ENCODE assay signal across 11 cellular contexts in genomic region chr16:694187-694862, GRCh38. TPM values are rescaled to one million over a fixed set of nuclear protein-coding genes. Genes with fewer than 3 reads are reported as not detected.
DNase-seq lines count a peak whose midpoint lies in the region; ATAC-seq, FAIRE-seq and TF ChIP-seq lines count a peak whose summit lies in the region.
"Had no signal": no experiment of that assay in that cellular context is flagged by ENCODE, and none has a peak within 500 bp of the region (broad histone marks: within the 10 kb centered on the region; RNA-seq: fewer than 3 reads in every experiment).

No MANE protein-coding gene starts in this region.

- H4K20me1 ChIP-seq in GM12878 (ENCODE audit: control insufficient read depth, insufficient read depth): no peaks in the 10 kb centered on the region

- no peak for TF ChIP-seq EP300 in GM12878 (IDR thresholded peaks at IDR 0.05; ENCODE audit: borderline replicate concordance in 1 of 2, control insufficient read depth in 1 of 2, low read depth in 2 of 2, low read length in 2 of 2)

- DNase-seq in CD8-positive, alpha-beta memory T cell: no peak
- DNase-seq in GM12878 (ENCODE audit: low read depth, low spot score) (no peak), GM20000 (ENCODE audit: low spot score) (no peak), HuH-7 (ENCODE audit: low spot score) (no peak)
- DNase-seq in activated CD4-positive, alpha-beta T cell treated with anti-CD3 and anti-CD28 coated beads, Interleukin-2, amount 50 U/mL, for 48 hours: no peak
- DNase-seq: GDM1, NCI-H446 treated with DMSO at 0.1 percent for 48 hours had no signal

- H3K27ac Mint-ChIP-seq in CD8-positive, alpha-beta memory T cell: peak overlapping the region in 5 of 8 donors; percentile 43 to 60 (median 51)

- POLR2A ChIA-PET in CD8-positive, alpha-beta memory T cell (lab: Charles Lee): interaction anchor here (0.7 to 2.1 kb wide), 5 partner anchors 10 to 58 kb away, joined by 4 to 15 read pairs (median 8); partner anchors contain the start of genes JMJD8, METTL26 and STUB1
- POLR2A ChIA-PET in GM12878 (lab: Charles Lee): interaction anchor here (0.7 to 2.0 kb wide), 3 partner anchors 21 to 42 kb away, joined by 3 to 7 read pairs (median 4); partner anchors contain the start of genes HAGHL and METRN

- peaks cover 0 to 6% (median 0%) of the 10 kb centered on the region in 3 donors for H3K36me3 Mint-ChIP-seq in CD8-positive, alpha-beta memory T cell

- no peak for FAIRE-seq in GM12878 (lab: Jason Lieb, UNC)
- FAIRE-seq: kidney had no signal

- peaks cover 22% of the 10 kb centered on the region for H3K4me1 ChIP-seq in CD8-positive, alpha-beta memory T cell (ENCODE audit: insufficient read depth, low read length)
- no peaks in the 10 kb centered on the region for H3K4me1 ChIP-seq in HUES64 (ENCODE audit: insufficient read depth, low read length)
- peaks cover 10% of the 10 kb centered on the region for H3K4me1 ChIP-seq in GM12878 (ENCODE audit: control insufficient read depth, insufficient read depth, low read length)
- H3K4me1 ChIP-seq in mononuclear cell (ENCODE audit: insufficient read depth, low read length): peaks cover 29% of the 10 kb centered on the region

- peaks cover 32 to 53% (median 32%) of the 10 kb centered on the region in 3 donors for H3K4me1 Mint-ChIP-seq in CD8-positive, alpha-beta memory T cell

- intact Hi-C loops in GM12878 (cut with micrococcal nuclease; ENCODE audit: unreplicated experiment): no loop called here

- H3K9me3 Mint-ChIP-seq in CD8-positive, alpha-beta memory T cell: no peaks in the 10 kb centered on the region

- H2AFZ ChIP-seq in GM12878 (ENCODE audit: control insufficient read depth, low read depth, low read length): no peak overlapping the region

- H3K9ac ChIP-seq in HUES64 (ENCODE audit: low read depth, low read length): no peak overlapping the region
- no peak overlapping the region for H3K9ac ChIP-seq in GM12878 (ENCODE audit: control insufficient read depth, insufficient read depth, low read length)

- no peaks in the 10 kb centered on the region for H3K36me3 ChIP-seq in CD8-positive, alpha-beta memory T cell (ENCODE audit: insufficient read depth, low read length)
- H3K36me3 ChIP-seq in HUES64 (ENCODE audit: insufficient read depth, low read length): no peaks in the 10 kb centered on the region
- H3K36me3 ChIP-seq in GM12878 (ENCODE audit: control insufficient read depth in 2 of 2, insufficient read depth in 2 of 2, low read length in 1 of 2): no peaks in the 10 kb centered on the region

- RAD21 ChIA-PET in GM12878 (lab: Charles Lee; ENCODE audit: unreplicated experiment): no interaction called here

- H3K79me2 ChIP-seq in GM12878 (ENCODE audit: control insufficient read depth, insufficient read depth, low read length): peaks cover 8% of the 10 kb centered on the region

- peak overlapping the region; percentile 89 for H3K4me2 ChIP-seq in GM12878 (ENCODE audit: control insufficient read depth, insufficient read depth)

- SMC1A ChIA-PET in GM12878 (lab: Charles Lee; ENCODE audit: uncharacterized antibody, unreplicated experiment): no interaction called here

- H3K27me3 ChIP-seq in CD8-positive, alpha-beta memory T cell (ENCODE audit: insufficient read depth, low read length, poor library complexity, severe bottlenecking): no peaks in the 10 kb centered on the region
- H3K27me3 ChIP-seq in HUES64 (ENCODE audit: insufficient read depth, low read length) (peaks cover 81% of the 10 kb centered on the region), GM12878 (replicated peaks in 1 of 2; ENCODE audit: control insufficient read depth in 2 of 2, insufficient read depth in 2 of 2, low read length in 1 of 2) (peaks cover 2 to 6% of the 10 kb centered on the region in 2 experiments; a peak in 3 of 4 replicates), mononuclear cell (ENCODE audit: insufficient read depth, low read length) (peaks cover 26% of the 10 kb centered on the region)

- H3K27me3 Mint-ChIP-seq in CD8-positive, alpha-beta memory T cell: peaks cover 0 to 1% of the 10 kb centered on the region in 2 donors

- CTCF ChIA-PET in CD8-positive, alpha-beta memory T cell (lab: Charles Lee): interaction anchor here (1.1 to 1.8 kb wide), 3 partner anchors 12 to 47 kb away, joined by 5 to 7 read pairs (median 7); partner anchors contain the start of genes CIAO3 and RHOT2
- CTCF ChIA-PET in GM12878 (lab: Yijun Ruan, JAX): no interaction called here

- TF ChIP-seq CTCF in GM12878 (IDR thresholded peaks at IDR 0.05 in 2 of 3, conservative IDR thresholded peaks at IDR 0.05 in 1 of 3; ENCODE audit: control insufficient read depth in 2 of 3, extremely low read depth in 1 of 3, insufficient read depth in 1 of 3, low read depth in 3 of 3, low read length in 3 of 3) (no peak), GM20000 (IDR thresholded peaks at IDR 0.05; ENCODE audit: extremely low read depth, missing control alignments) (no peak)

- H3K9me3 ChIP-seq in CD8-positive, alpha-beta memory T cell (ENCODE audit: low read length): no peaks in the 10 kb centered on the region
- H3K9me3 ChIP-seq in HUES64 (ENCODE audit: insufficient read depth, low read depth, low read length): no peaks in the 10 kb centered on the region
- no peaks in the 10 kb centered on the region; the same call in 2 of the 3 replicates for H3K9me3 ChIP-seq in GM12878 (replicated peaks; ENCODE audit: control insufficient read depth, insufficient read depth, low read length)
- H3K9me3 ChIP-seq in mononuclear cell (ENCODE audit: low read depth, low read length): no peaks in the 10 kb centered on the region

- ATAC-seq in GM12878: peak; percentile 6; the same call in 1 of the 3 replicates
- ATAC-seq in GM21367 (IDR thresholded peaks at IDR 0.05; ENCODE audit: unreplicated experiment): no peak

- H3K4me3 Mint-ChIP-seq in CD8-positive, alpha-beta memory T cell: peak overlapping the region; percentile 74 to 90 (median 79)

- peak overlapping the region; percentile 51 for H3K4me3 ChIP-seq in CD8-positive, alpha-beta memory T cell (ENCODE audit: low read length)
- H3K4me3 ChIP-seq in HUES64 (ENCODE audit: low read length): peak overlapping the region; percentile 56
- no peak overlapping the region for H3K4me3 ChIP-seq in GM12878
- peak overlapping the region; percentile 23 for H3K4me3 ChIP-seq in mononuclear cell (ENCODE audit: low read length)

- no peak for TF ChIP-seq POLR2A in GM12878 (IDR thresholded peaks at IDR 0.05; ENCODE audit: low read depth, low read length)

- peak overlapping the region; percentile 31 for H3K27ac ChIP-seq in CD8-positive, alpha-beta memory T cell (ENCODE audit: low read depth, low read length)
- H3K27ac ChIP-seq in HUES64 (ENCODE audit: low read depth, low read length) (no peak overlapping the region), GM12878 (ENCODE audit: control insufficient read depth, insufficient read depth) (no peak overlapping the region)

- in situ Hi-C loops in GM12878 (cut with MboI): no loop called here

- BruUV-seq in GM12878 (replicated peaks; lab: Mats Ljungman, UMichigan): no TSS peak

- 3% methylated on average over 64 of the region's 64 CpGs for WGBS in HUES64
- 30% methylated on average over 53 of the region's 64 CpGs for WGBS in GM12878 (ENCODE audit: insufficient coverage, insufficient replicate concordance, low lambda C conversion rate, missing lambda C conversion rate)

- no peak for TF ChIP-seq RAD21 in GM12878 (IDR thresholded peaks at IDR 0.05; ENCODE audit: insufficient read depth, low read depth, low read length)

RNA-seq across cellular contexts. Expression of gene WDR24, which starts 4.1 kb away (rescaled TPM):
- 10 to 100 TPM; 23.9 to 25.2 TPM for total RNA-seq in CD8-positive, alpha-beta memory T cell
- polyA plus RNA-seq in CD8-positive, alpha-beta memory T cell: 15.4 TPM
- polyA plus RNA-seq in HUES64 (2013, experiment 1 of 2): 10.8 TPM
- polyA plus RNA-seq in HUES64 (2013, experiment 2 of 2): 9.5 TPM
- total RNA-seq in GM12878 (2013; cell fraction: nucleolus; rRNA removed): 31.3 and 34.6 TPM in 2 replicates
- total RNA-seq in GM12878 (2014; rRNA removed) (3.8 and 4.1 TPM in 2 replicates), GM12878 (2014; rRNA removed; fragmentation: Illumina TruSeq; extraction: Trizol) (2.2 TPM in 2 replicates), GM12878 (2021) (16.5 and 19.7 TPM in 2 replicates), mononuclear cell (4.4 TPM)
- polyA plus RNA-seq in GM12878 (2011; ENCODE audit: low read depth): 3.7 TPM
- polyA plus RNA-seq in GM12878 (2011; rRNA removed) (1.2 and 3.4 TPM in 2 replicates), GM12878 (2014; fragmentation: Illumina TruSeq; extraction: Trizol) (0.82 and 2.6 TPM in 2 replicates), GM12878 (2014; fragmentation: Nextera tagmentation; extraction: Ambion mirVana) (under 1 TPM; 0.06 to 0.22 TPM), GM12878 (2014; rRNA removed) (9.4 and 12.9 TPM in 2 replicates), GM12878 (2016; fragmentation: Nextera tagmentation; extraction: Ambion mirVana) (10 to 100 TPM; 18.8 to 20.4 TPM)
- 6.3 and 9.4 TPM in 2 replicates for polyA plus RNA-seq in GM12878 (2011; cell fraction: cytosol; rRNA removed)
- polyA plus RNA-seq in GM12878 (2011; cell fraction: nucleus; rRNA removed): 55.1 and 67.4 TPM in 2 replicates
- 11.6 and 13.8 TPM in 2 replicates for polyA plus RNA-seq in GM12878 (2012)
- 5.0 and 11.4 TPM in 2 replicates for polyA minus RNA-seq in GM12878 (2011; rRNA and poly(A)+ RNA removed)
- 5.5 and 7.2 TPM in 2 replicates for polyA minus RNA-seq in GM12878 (2011; cell fraction: cytosol; rRNA and poly(A)+ RNA removed)
- 11.7 and 18.8 TPM in 2 replicates for polyA minus RNA-seq in GM12878 (2011; cell fraction: nucleus; rRNA and poly(A)+ RNA removed)

RNA-seq across cellular contexts. Expression of gene JMJD8, which starts 10.2 kb away (rescaled TPM):
- total RNA-seq in CD8-positive, alpha-beta memory T cell: 10 to 100 TPM; 53.0 to 55.9 TPM
- polyA plus RNA-seq in CD8-positive, alpha-beta memory T cell: 56.6 TPM
- polyA plus RNA-seq in HUES64 (2013, experiment 1 of 2): 43.4 TPM
- 38.7 TPM for polyA plus RNA-seq in HUES64 (2013, experiment 2 of 2)
- 34.5 and 44.5 TPM in 2 replicates for total RNA-seq in GM12878 (2013; cell fraction: nucleolus; rRNA removed)
- total RNA-seq in GM12878 (2014; rRNA removed) (30.5 and 37.6 TPM in 2 replicates), GM12878 (2014; rRNA removed; fragmentation: Illumina TruSeq; extraction: Trizol) (15.6 and 18.5 TPM in 2 replicates), GM12878 (2021) (38.2 and 39.1 TPM in 2 replicates), mononuclear cell (25.0 TPM)
- polyA plus RNA-seq in GM12878 (2011; ENCODE audit: low read depth): 8.0 TPM
- polyA plus RNA-seq in GM12878 (2011; rRNA removed) (8.0 and 23.5 TPM in 2 replicates), GM12878 (2014; fragmentation: Illumina TruSeq; extraction: Trizol) (8.0 and 23.9 TPM in 2 replicates), GM12878 (2014; fragmentation: Nextera tagmentation; extraction: Ambion mirVana) (1 to 10 TPM in 1 of 2 experiments, under 1 TPM in 1; 1.00 to 3.4 TPM), GM12878 (2014; rRNA removed) (46.5 and 47.2 TPM in 2 replicates), GM12878 (2016; fragmentation: Nextera tagmentation; extraction: Ambion mirVana) (10 to 100 TPM; 39.1 to 50.4 TPM)
- 42.2 and 55.5 TPM in 2 replicates for polyA plus RNA-seq in GM12878 (2011; cell fraction: cytosol; rRNA removed)
- 114 and 133 TPM in 2 replicates for polyA plus RNA-seq in GM12878 (2011; cell fraction: nucleus; rRNA removed)
- polyA plus RNA-seq in GM12878 (2012): 18.7 and 24.7 TPM in 2 replicates
- 10.8 and 12.3 TPM in 2 replicates for polyA minus RNA-seq in GM12878 (2011; rRNA and poly(A)+ RNA removed)
- 11.1 and 13.1 TPM in 2 replicates for polyA minus RNA-seq in GM12878 (2011; cell fraction: cytosol; rRNA and poly(A)+ RNA removed)
- 25.0 and 41.8 TPM in 2 replicates for polyA minus RNA-seq in GM12878 (2011; cell fraction: nucleus; rRNA and poly(A)+ RNA removed)

RNA-seq across cellular contexts. Expression of gene FBXL16, which starts 11.3 kb away (rescaled TPM):
- 10 to 100 TPM in 1 of 2 experiments, 1 to 10 TPM in 1; 7.6 to 11.1 TPM for total RNA-seq in CD8-positive, alpha-beta memory T cell
- polyA plus RNA-seq in CD8-positive, alpha-beta memory T cell: 16.9 TPM
- polyA plus RNA-seq in HUES64 (2013, experiment 1 of 2): 1.4 TPM
- 2.8 TPM for polyA plus RNA-seq in HUES64 (2013, experiment 2 of 2)
- 2.9 and 3.4 TPM in 2 replicates for total RNA-seq in GM12878 (2013; cell fraction: nucleolus; rRNA removed)
- 0.23 and 0.44 TPM in 2 replicates for total RNA-seq in GM12878 (2014; rRNA removed)
- total RNA-seq in GM12878 (2014; rRNA removed; fragmentation: Illumina TruSeq; extraction: Trizol): 0.13 and 0.14 TPM in 2 replicates
- total RNA-seq in GM12878 (2021): 1.4 and 2.3 TPM in 2 replicates
- polyA plus RNA-seq in GM12878 (2011; ENCODE audit: low read depth): 0.42 TPM
- polyA plus RNA-seq in GM12878 (2011; rRNA removed): 0.42 and 0.53 TPM in 2 replicates
- 1.0 and 1.4 TPM in 2 replicates for polyA plus RNA-seq in GM12878 (2011; cell fraction: cytosol; rRNA removed)
- polyA plus RNA-seq in GM12878 (2011; cell fraction: nucleus; rRNA removed): 3.7 and 4.2 TPM in 2 replicates
- 1.2 and 1.8 TPM in 2 replicates for polyA plus RNA-seq in GM12878 (2012)
- polyA plus RNA-seq in GM12878 (2014; fragmentation: Illumina TruSeq; extraction: Trizol): 0.08 and 0.25 TPM in 2 replicates
- under 1 TPM; 0.13 to 0.19 TPM for polyA plus RNA-seq in GM12878 (2014; fragmentation: Nextera tagmentation; extraction: Ambion mirVana)
- 0.86 and 1.2 TPM in 2 replicates for polyA plus RNA-seq in GM12878 (2014; rRNA removed)
- polyA plus RNA-seq in GM12878 (2016; fragmentation: Nextera tagmentation; extraction: Ambion mirVana): under 1 TPM; 0.13 to 0.54 TPM
- polyA minus RNA-seq in GM12878 (2011; rRNA and poly(A)+ RNA removed): 0.29 and 0.62 TPM in 2 replicates
- 1.6 and 2.3 TPM in 2 replicates for polyA minus RNA-seq in GM12878 (2011; cell fraction: cytosol; rRNA and poly(A)+ RNA removed)
- polyA minus RNA-seq in GM12878 (2011; cell fraction: nucleus; rRNA and poly(A)+ RNA removed): 0.85 and 0.96 TPM in 2 replicates
- total RNA-seq in mononuclear cell: 1.7 TPM

RNA-seq across cellular contexts. Expression of gene STUB1, which starts 14.1 kb away (rescaled TPM):
- total RNA-seq in CD8-positive, alpha-beta memory T cell: 100 to 1,000 TPM; 111 to 124 TPM
- 161 TPM for polyA plus RNA-seq in CD8-positive, alpha-beta memory T cell
- polyA plus RNA-seq in HUES64 (2013, experiment 1 of 2): 54.4 TPM
- polyA plus RNA-seq in HUES64 (2013, experiment 2 of 2): 55.0 TPM
- 15.6 and 16.6 TPM in 2 replicates for total RNA-seq in GM12878 (2013; cell fraction: nucleolus; rRNA removed)
- total RNA-seq in GM12878 (2014; rRNA removed) (87.5 and 104 TPM in 2 replicates), GM12878 (2014; rRNA removed; fragmentation: Illumina TruSeq; extraction: Trizol) (63.0 and 65.8 TPM in 2 replicates), GM12878 (2021) (82.6 and 92.2 TPM in 2 replicates), mononuclear cell (39.0 TPM)
- 22.5 TPM for polyA plus RNA-seq in GM12878 (2011; ENCODE audit: low read depth)
- polyA plus RNA-seq in GM12878 (2011; rRNA removed) (25.6 and 47.6 TPM in 2 replicates), GM12878 (2014; fragmentation: Illumina TruSeq; extraction: Trizol) (16.1 and 49.7 TPM in 2 replicates), GM12878 (2014; fragmentation: Nextera tagmentation; extraction: Ambion mirVana) (10 to 100 TPM in 1 of 2 experiments, 1 to 10 TPM in 1; 4.2 to 26.6 TPM), GM12878 (2014; rRNA removed) (71.3 and 80.9 TPM in 2 replicates), GM12878 (2016; fragmentation: Nextera tagmentation; extraction: Ambion mirVana) (100 to 1,000 TPM; 120 to 136 TPM)
- 49.7 and 69.9 TPM in 2 replicates for polyA plus RNA-seq in GM12878 (2011; cell fraction: cytosol; rRNA removed)
- 81.0 and 81.5 TPM in 2 replicates for polyA plus RNA-seq in GM12878 (2011; cell fraction: nucleus; rRNA removed)
- polyA plus RNA-seq in GM12878 (2012): 38.6 and 46.4 TPM in 2 replicates
- 16.1 and 27.4 TPM in 2 replicates for polyA minus RNA-seq in GM12878 (2011; rRNA and poly(A)+ RNA removed)
- polyA minus RNA-seq in GM12878 (2011; cell fraction: cytosol; rRNA and poly(A)+ RNA removed): 14.2 and 17.0 TPM in 2 replicates
- polyA minus RNA-seq in GM12878 (2011; cell fraction: nucleus; rRNA and poly(A)+ RNA removed): 21.4 and 26.1 TPM in 2 replicates

RNA-seq across cellular contexts. Expression of gene RHBDL1, which starts 18.9 kb away (rescaled TPM):
- under 1 TPM; 0.33 to 0.44 TPM for total RNA-seq in CD8-positive, alpha-beta memory T cell
- 0.29 TPM for polyA plus RNA-seq in CD8-positive, alpha-beta memory T cell
- 0.60 TPM for polyA plus RNA-seq in HUES64 (2013, experiment 1 of 2)
- 1.1 TPM for polyA plus RNA-seq in HUES64 (2013, experiment 2 of 2)
- 7.5 and 8.6 TPM in 2 replicates for total RNA-seq in GM12878 (2013; cell fraction: nucleolus; rRNA removed)
- total RNA-seq in GM12878 (2014; rRNA removed) (0.22 and 0.28 TPM in 2 replicates), GM12878 (2014; rRNA removed; fragmentation: Illumina TruSeq; extraction: Trizol) (0.09 TPM in 1 of 2 replicates, not detected in the other), GM12878 (2021) (1.0 and 1.3 TPM in 2 replicates), mononuclear cell (0.84 TPM)
- polyA plus RNA-seq in GM12878 (2011; ENCODE audit: low read depth): 0.62 TPM
- polyA plus RNA-seq in GM12878 (2011; rRNA removed) (0.27 and 0.65 TPM in 2 replicates), GM12878 (2014; fragmentation: Illumina TruSeq; extraction: Trizol) (0.04 TPM in 1 of 2 replicates, not detected in the other), GM12878 (2014; fragmentation: Nextera tagmentation; extraction: Ambion mirVana) (not detected), GM12878 (2014; rRNA removed) (0.82 and 0.88 TPM in 2 replicates), GM12878 (2016; fragmentation: Nextera tagmentation; extraction: Ambion mirVana) (not detected)
- 0.60 and 1.5 TPM in 2 replicates for polyA plus RNA-seq in GM12878 (2011; cell fraction: cytosol; rRNA removed)
- 39.2 and 45.8 TPM in 2 replicates for polyA plus RNA-seq in GM12878 (2011; cell fraction: nucleus; rRNA removed)
- 1.5 and 2.2 TPM in 2 replicates for polyA plus RNA-seq in GM12878 (2012)
- polyA minus RNA-seq in GM12878 (2011; rRNA and poly(A)+ RNA removed): 0.15 TPM in 1 of 2 replicates, not detected in the other
- not detected in 2 replicates for polyA minus RNA-seq in GM12878 (2011; cell fraction: cytosol; rRNA and poly(A)+ RNA removed)
- polyA minus RNA-seq in GM12878 (2011; cell fraction: nucleus; rRNA and poly(A)+ RNA removed): 3.9 and 4.1 TPM in 2 replicates
